In genomic region chr14:72855913-72856312, GRCh38 we compare ENCODE assay signal across 13 cellular contexts. TPM values are rescaled to one million over a fixed set of nuclear protein-coding genes. Genes with fewer than 3 reads are reported as not detected.
DNase-seq lines count a peak whose midpoint lies in the region; ATAC-seq and TF ChIP-seq lines count a peak whose summit lies in the region.
"Had no signal": no experiment of that assay in that cellular context is flagged by ENCODE, and none has a peak within 500 bp of the region (broad histone marks: within the 10 kb centered on the region; RNA-seq: fewer than 3 reads in every experiment).

No MANE protein-coding gene starts in this region.

- H3K4me2 ChIP-seq in PC-9: no peak overlapping the region

- H3K27me3 ChIP-seq in RWPE2 (ENCODE audit: insufficient read depth, poor library complexity, severe bottlenecking): peaks cover 6% of the 10 kb centered on the region
- peaks cover 89% of the 10 kb centered on the region for H3K27me3 ChIP-seq in PC-9 (ENCODE audit: insufficient read depth, low read depth)

- no peaks in the 10 kb centered on the region for H3K9me3 ChIP-seq in RWPE2 (ENCODE audit: severe bottlenecking)
- no peaks in the 10 kb centered on the region for H3K9me3 ChIP-seq in PC-9 (ENCODE audit: insufficient read depth, low read depth)
- H3K9me3 ChIP-seq: prostate gland had no signal

- no peak for TF ChIP-seq CTCF in RWPE2 (IDR thresholded peaks at IDR 0.05; ENCODE audit: poor library complexity, severe bottlenecking)
- TF ChIP-seq CTCF in PC-9 (conservative IDR thresholded peaks at IDR 0.05): no peak

- CTCF ChIA-PET in PC-9 (lab: Charles Lee): no interaction called here

- no peak overlapping the region for H2AFZ ChIP-seq in PC-9

- POLR2A ChIA-PET in PC-9 (lab: Charles Lee; ENCODE audit: unreplicated experiment): no interaction called here

- no peak overlapping the region for H3K27ac ChIP-seq in RWPE2 (ENCODE audit: poor library complexity, severe bottlenecking)
- H3K27ac ChIP-seq in PC-9: no peak overlapping the region
- H3K27ac ChIP-seq: prostate gland had no signal

- H3K4me1 ChIP-seq in RWPE2 (ENCODE audit: insufficient read depth, poor library complexity, severe bottlenecking) (no peaks in the 10 kb centered on the region), PC-9 (replicated peaks; ENCODE audit: insufficient read depth) (no peaks in the 10 kb centered on the region)
- H3K4me1 ChIP-seq: prostate gland had no signal

- DNase-seq in GM04504 (ENCODE audit: low read depth) (peak; percentile 52), RWPE2 (ENCODE audit: low spot score) (no peak), fibroblast of peridontal ligament (ENCODE audit: extremely low read depth) (peak; percentile 71), skeletal muscle cell (ENCODE audit: low read depth) (peak; percentile 16), NCI-H82 treated with DMSO at 0.1 percent for 48 hours (lab: John Stamatoyannopoulos, UW; ENCODE audit: unreplicated experiment) (no peak), RPMI8226 (no peak), amniotic stem cell (lab: John Stamatoyannopoulos, UW) (no peak), PC-9 (no peak)
- DNase-seq: activated naive CD4-positive, alpha-beta T cell treated with anti-CD3 and anti-CD28 coated beads, Interleukin-2, amount 10 ng/mL, durations not matched to agents 7 days and 5 days; COR-L47; dermis blood vessel endothelial cell; NCI-H187 treated with DMSO at 0.1 percent for 48 hours had no signal

- ATAC-seq in RWPE2 (ENCODE audit: low read depth): 0 out of 3 replicates have a peak, but pooled peaks have one; percentile 31

- no peaks in the 10 kb centered on the region for H3F3A ChIP-seq in PC-9 (ENCODE audit: insufficient read depth, low read depth)

- no peaks in the 10 kb centered on the region for H3K9me2 ChIP-seq in PC-9 (ENCODE audit: insufficient read depth)

- no TSS peak for BruUV-seq in PC-9 (replicated peaks; lab: Mats Ljungman, UMichigan)

- H3K4me3 ChIP-seq in RWPE2 (ENCODE audit: severe bottlenecking): no peak overlapping the region
- no peak overlapping the region for H3K4me3 ChIP-seq in skeletal muscle cell (ENCODE audit: low read depth, low read length)
- H3K4me3 ChIP-seq in PC-9: no peak overlapping the region
- H3K4me3 ChIP-seq: prostate gland had no signal

- H3K79me2 ChIP-seq in PC-9 (ENCODE audit: low read depth): no peaks in the 10 kb centered on the region

- intact Hi-C loops in PC-9 (cut with micrococcal nuclease; ENCODE audit: unreplicated experiment): no loop called here

- H4K20me1 ChIP-seq in PC-9 (ENCODE audit: insufficient read depth): no peaks in the 10 kb centered on the region

- H3K36me3 ChIP-seq in RWPE2 (ENCODE audit: low read depth): no peaks in the 10 kb centered on the region
- H3K36me3 ChIP-seq in PC-9 (ENCODE audit: low read depth): no peaks in the 10 kb centered on the region
- H3K36me3 ChIP-seq: prostate gland had no signal

RNA-seq across cellular contexts. Expression of gene DPF3, which starts 38.0 kb away (rescaled TPM):
- not detected in 2 replicates for total RNA-seq in PC-9 (2021)

Comparison
In these comparisons a context has a peak if more than half of its experiments do, and no peak if none do; other contexts are left out.
1. DNase-seq: peak in GM04504 (single experiment), fibroblast of peridontal ligament (single experiment) and skeletal muscle cell (single experiment); none in RWPE2 (single experiment), NCI-H82 treated with DMSO at 0.1 percent for 48 hours (single experiment), RPMI8226 (single experiment), amniotic stem cell (single experiment) and PC-9 (0 of 2).